Comparison of ENCODE assay signal across 8 cellular contexts in the genomic region with DNA sequence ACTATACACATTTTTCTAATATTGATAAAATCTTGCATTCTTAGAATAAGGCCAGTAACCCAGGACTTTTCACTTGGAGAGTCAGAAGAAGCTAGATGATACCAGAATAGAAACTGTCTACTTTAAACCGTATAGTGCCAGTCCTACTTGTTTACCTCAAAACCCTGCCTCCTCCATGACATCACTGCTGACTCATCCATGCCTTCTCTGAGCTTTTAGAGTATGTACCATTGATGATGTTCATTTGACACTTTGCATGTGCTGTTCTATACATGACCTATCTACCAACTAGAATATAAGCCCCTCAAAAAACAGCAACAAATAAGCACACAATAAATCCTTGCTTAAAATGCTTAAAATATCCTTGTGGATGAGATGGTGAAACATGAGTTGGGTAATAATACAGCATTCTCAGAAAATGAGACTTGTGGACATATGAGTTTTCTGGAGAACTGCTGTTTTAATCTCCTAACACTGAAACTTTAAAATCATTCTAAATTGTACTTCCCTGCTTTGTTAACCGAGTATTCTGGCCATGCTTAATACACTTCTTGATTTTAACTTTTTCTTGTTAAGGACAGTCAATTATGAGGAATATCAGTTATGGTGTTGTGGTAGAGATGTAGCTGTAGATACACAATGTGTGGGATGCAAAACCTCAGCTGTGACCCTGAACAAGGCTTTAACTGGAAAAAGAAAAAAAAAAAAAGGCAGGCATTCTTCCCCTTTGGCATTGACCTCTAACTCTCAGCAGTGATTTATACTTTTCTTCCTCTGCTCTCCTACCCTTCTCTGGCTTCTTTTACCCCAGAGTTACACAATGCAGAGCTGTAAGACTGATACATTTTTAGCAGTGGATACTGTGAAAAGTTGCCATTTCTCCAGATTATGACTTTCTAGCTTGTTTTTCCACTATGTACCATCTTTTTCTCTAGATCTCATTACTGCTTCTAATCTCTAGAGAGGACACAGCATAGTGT. TPM values are rescaled to one million over a fixed set of nuclear protein-coding genes. Genes with fewer than 3 reads are reported as not detected.
A peak's percentile ranks its signal among the peaks of the same experiment; 100 is the strongest.
DNase-seq lines count a peak whose midpoint lies in the region; ATAC-seq and TF ChIP-seq lines count a peak whose summit lies in the region.

No MANE protein-coding gene starts in this region.

- no peak for ATAC-seq in esophagus mucosa

- H3K4me2 ChIP-seq in GM23248 (ENCODE audit: unreplicated experiment) = peak overlapping the region; percentile 82

- H3K27ac ChIP-seq in GM23248 = peak overlapping the region; percentile 91

- H2AFZ ChIP-seq in GM23248 = no peak overlapping the region

- peaks cover 42% of the 10 kb centered on the region for H3F3A ChIP-seq in GM23248 (ENCODE audit: insufficient read depth)

- H3K36me3 ChIP-seq in GM23248 (ENCODE audit: low read depth) = no peaks in the 10 kb centered on the region; the same call in 1 of the 2 replicates

- H3K9me3 ChIP-seq in GM23248 (ENCODE audit: low read depth) = no peaks in the 10 kb centered on the region

- in situ Hi-C loops in GM23248 (cut with MboI) = no loop called here

- no peaks in the 10 kb centered on the region for H3K27me3 ChIP-seq in GM23248 (replicated peaks; ENCODE audit: insufficient read depth)

- peaks cover 35% of the 10 kb centered on the region for H3K4me1 ChIP-seq in GM23248 (ENCODE audit: insufficient read depth)

- WGBS in GM23248 (ENCODE audit: low coverage in 1 of 2, low lambda C conversion rate in 2 of 2, missing lambda C conversion rate in 2 of 2), 2 experiments = 17 to 21% methylated on average over 2 of the region's 2 CpGs

- H3K9me2 ChIP-seq in GM23248 (ENCODE audit: insufficient read depth) = no peaks in the 10 kb centered on the region

- H3K4me3 ChIP-seq in GM23248 = peak overlapping the region; percentile 84
- peak overlapping the region; percentile 9 for H3K4me3 ChIP-seq in fibroblast of pulmonary artery (replicated peaks; ENCODE audit: low read depth, low read length)

- 0 out of 2 replicates have a peak, but pooled peaks cover 3% of the 10 kb centered on the region for H4K20me1 ChIP-seq in GM23248 (ENCODE audit: insufficient read depth)

- H3K9ac ChIP-seq in GM23248 = peak overlapping the region; percentile 90

- DNase-seq in EH (ENCODE audit: low read depth) (peak; percentile 76), GM23248 (peak; percentile 80), NCI-H69 (lab: John Stamatoyannopoulos, UW) (peak; percentile 38), activated T-cell treated with anti-CD3 and anti-CD28 coated beads for 48 hours (ENCODE audit: low read depth) (peak; percentile 39), fibroblast of pulmonary artery (ENCODE audit: low read depth) (peak; percentile 83), NCI-H187 treated with DMSO at 0.1 percent for 48 hours (lab: John Stamatoyannopoulos, UW) (no peak)
- peak in 3 of 4 experiments; percentile 23 to 40 (median 32) for DNase-seq in stimulated activated CD4-positive, alpha-beta T cell treated with anti-CD3 and anti-CD28 coated beads, Interleukin-1b, Interleukin-23, amount 100 ng/mL, for 24 hours (ENCODE audit: low read depth in 4 of 4, low spot score in 1 of 4)

- TF ChIP-seq CTCF in fibroblast of pulmonary artery (IDR thresholded peaks at IDR 0.05; ENCODE audit: low read length, missing control alignments) = no peak

- peaks cover 55% of the 10 kb centered on the region for H3K79me2 ChIP-seq in GM23248 (ENCODE audit: insufficient read depth)

RNA-seq across cellular contexts. Expression of gene CTNNAL1, which starts 2.3 kb away (rescaled TPM):
- 97.9 and 103 TPM in 2 replicates for total RNA-seq in GM23248 (2014; rRNA removed; shearing (Covaris generic))
- 111 and 119 TPM in 2 replicates for polyA plus RNA-seq in GM23248 (2016; fragmentation: Nextera tagmentation; extraction: Ambion mirVana)
- 8.8 TPM for total RNA-seq in esophagus mucosa

Comparison
In these comparisons a context has a peak if more than half of its experiments do, and no peak if none do; other contexts are left out.
1. RNA of gene CTNNAL1, which starts 2.3 kb away (total RNA-seq): 97.9 to 103 TPM in GM23248; 8.8 TPM in esophagus mucosa (single experiment); every median in the first group is over 10 times any median in the second.